Comparison of ENCODE assay signal across 1 cellular context in genomic region chr21:33069994-33070811, GRCh38.
TF ChIP-seq lines count a peak whose summit lies in the region.

OLIG1 (plus strand) TSS chr21:33070141; CDS start chr21:33070247, 106 bp downstream.

TF ChIP-seq in WTC11, 78 proteins besides CTCF, POLR2A, EP300 and RAD21 (continued from another document):
- no peak for TF ChIP-seq ZNF532 (CRISPR knock-in tag; IDR thresholded peaks at IDR 0.05; ENCODE audit: borderline replicate concordance)
- TF ChIP-seq, protein P1, sequence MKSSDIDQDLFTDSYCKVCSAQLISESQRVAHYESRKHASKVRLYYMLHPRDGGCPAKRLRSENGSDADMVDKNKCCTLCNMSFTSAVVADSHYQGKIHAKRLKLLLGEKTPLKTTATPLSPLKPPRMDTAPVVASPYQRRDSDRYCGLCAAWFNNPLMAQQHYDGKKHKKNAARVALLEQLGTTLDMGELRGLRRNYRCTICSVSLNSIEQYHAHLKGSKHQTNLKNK (CRISPR knock-in tag; IDR thresholded peaks at IDR 0.05), result no peak
